27 cellular contexts compared by ENCODE assay signal in the genomic region with DNA sequence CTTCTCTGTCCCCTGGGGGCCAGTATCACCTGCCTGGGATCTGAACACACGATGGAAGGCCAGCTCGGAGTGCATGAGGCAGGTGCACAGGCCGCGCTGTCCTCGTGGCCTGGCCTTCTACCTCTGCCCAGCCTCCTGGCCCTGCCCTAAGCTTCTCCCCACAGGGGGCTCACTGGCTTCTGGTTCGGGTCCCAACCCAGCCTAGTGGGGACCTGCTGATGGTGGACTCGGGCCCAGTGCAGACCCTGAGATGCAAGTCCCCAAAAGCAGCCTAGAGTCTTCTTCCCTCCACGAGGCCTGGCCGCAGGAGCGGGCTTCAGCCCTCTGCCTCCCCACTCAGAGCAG. TPM values are rescaled to one million over a fixed set of nuclear protein-coding genes. Genes with fewer than 3 reads are reported as not detected.
"Had no signal": no experiment of that assay in that cellular context is flagged by ENCODE, and none has a peak within 500 bp of the region (broad histone marks: within the 10 kb centered on the region; RNA-seq: fewer than 3 reads in every experiment).

No MANE protein-coding gene starts in this region.

- H3K27me3 ChIP-seq: pancreas had no signal

- H3K4me3 ChIP-seq: coronary artery, hepatocyte, lung, pancreas, spleen, tibial artery, upper lobe of left lung, uterus had no signal

- H3K27ac Mint-ChIP-seq: endodermal cell; naive thymus-derived CD4-positive, alpha-beta T cell; progenitor cell of endocrine pancreas; stimulated activated memory B cell treated with anti-CD40 and anti-IgM and Interleukin-4, amounts not matched to agents 10 μg/mL and 1 μg/mL and 100 μg/mL, for 72 hours; stimulated activated naive CD8-positive, alpha-beta T cell treated with anti-CD3 and anti-CD28 coated beads, Interleukin-15, Interleukin-2, amounts not matched to agents 100 ng/mL and 50 ng/mL, for 24 hours had no signal

- H3K4me1 ChIP-seq: foreskin keratinocyte had no signal

- H3K9me3 ChIP-seq: pancreas, spleen, tibial artery, upper lobe of left lung, uterus had no signal

- H3K9me3 Mint-ChIP-seq: endodermal cell; naive thymus-derived CD4-positive, alpha-beta T cell; neural crest cell; stimulated activated memory B cell treated with anti-CD40 and anti-IgM and Interleukin-4, amounts not matched to agents 10 μg/mL and 1 μg/mL and 100 μg/mL, for 72 hours; stimulated activated naive CD8-positive, alpha-beta T cell treated with anti-CD3 and anti-CD28 coated beads, Interleukin-15, Interleukin-2, amounts not matched to agents 100 ng/mL and 50 ng/mL, for 24 hours had no signal

- H3K4me2 ChIP-seq: hepatocyte had no signal

- H2AFZ ChIP-seq: hepatocyte had no signal

- DNase-seq: effector CD4-positive, alpha-beta T cell; foreskin keratinocyte; mesendoderm; nucleus accumbens; stimulated activated CD4-positive, alpha-beta T cell treated with anti-CD3 and anti-CD28 coated beads, Interleukin-15, amount 100 ng/mL, for 24 hours; stimulated activated CD4-positive, alpha-beta T cell treated with anti-CD3 and anti-CD28 coated beads, Interleukin-1b, Interleukin-23, amount 100 ng/mL, for 48 hours; stimulated activated CD4-positive, alpha-beta T cell treated with anti-CD3 and anti-CD28 coated beads, Interleukin-4, amount 100 ng/mL, for 24 hours; uterus had no signal

- ATAC-seq: foreskin keratinocyte; left lobe of liver; naive thymus-derived CD4-positive, alpha-beta T cell; sciatic nerve; stimulated activated memory B cell treated with anti-CD40 and anti-IgM and Interleukin-4, amounts not matched to agents 10 μg/mL and 1 μg/mL and 100 μg/mL, for 72 hours had no signal

- H3K4me3 Mint-ChIP-seq: endodermal cell; naive thymus-derived CD4-positive, alpha-beta T cell; neural crest cell; stimulated activated memory B cell treated with anti-CD40 and anti-IgM and Interleukin-4, amounts not matched to agents 10 μg/mL and 1 μg/mL and 100 μg/mL, for 72 hours; stimulated activated naive CD8-positive, alpha-beta T cell treated with anti-CD3 and anti-CD28 coated beads, Interleukin-15, Interleukin-2, amounts not matched to agents 100 ng/mL and 50 ng/mL, for 24 hours had no signal

- H3K27ac ChIP-seq: coronary artery, foreskin keratinocyte, hepatocyte, pancreas, spleen, tibial artery, upper lobe of left lung, uterus had no signal

- H3K36me3 ChIP-seq: pancreas, uterus had no signal

RNA-seq across cellular contexts. Expression of a gene that starts 3.4 kb away (rescaled TPM):
- total RNA-seq: left lobe of liver had no signal
- polyA plus RNA-seq: naive thymus-derived CD4-positive, alpha-beta T cell had no signal

RNA-seq across cellular contexts. Expression of a gene that starts 23.7 kb away (rescaled TPM):
- total RNA-seq: cerebellum; dermis microvascular lymphatic vessel endothelial cell; endodermal cell; endothelial cell of umbilical vein; foreskin keratinocyte; hepatocyte; naive thymus-derived CD4-positive, alpha-beta T cell; temporal lobe had no signal
- polyA plus RNA-seq: endothelial cell of umbilical vein; foreskin keratinocyte; naive thymus-derived CD4-positive, alpha-beta T cell had no signal
